In genomic region chr14:55705651-55706340, GRCh38 we compare ENCODE assay signal across 15 cellular contexts.
DNase-seq lines count a peak whose midpoint lies in the region; ATAC-seq and TF ChIP-seq lines count a peak whose summit lies in the region.
"Had no signal": no experiment of that assay in that cellular context is flagged by ENCODE, and none has a peak within 500 bp of the region (broad histone marks: within the 10 kb centered on the region; RNA-seq: fewer than 3 reads in every experiment).

No MANE protein-coding gene starts in this region.

- no peaks in the 10 kb centered on the region for H4K20me1 ChIP-seq in hepatocyte (ENCODE audit: insufficient read depth, poor library complexity, severe bottlenecking)

- H2BK5ac ChIP-seq in mesendoderm (ENCODE audit: low read length): no peak overlapping the region

- no peak overlapping the region for H2BK120ac ChIP-seq in mesendoderm (ENCODE audit: low read depth, low read length)

- no peaks in the 10 kb centered on the region for H3K9me3 ChIP-seq in hepatocyte (ENCODE audit: low read depth)
- H3K9me3 ChIP-seq: ascending aorta, neutrophil had no signal

- no peak overlapping the region for H3K56ac ChIP-seq in mesendoderm (ENCODE audit: low read length)

- H2AK5ac ChIP-seq in mesendoderm (ENCODE audit: low read length): no peak overlapping the region

- H3K27me3 ChIP-seq in hepatocyte: no peaks in the 10 kb centered on the region
- H3K27me3 ChIP-seq in mesendoderm (ENCODE audit: insufficient read depth, low read length, poor library complexity): no peaks in the 10 kb centered on the region
- H3K27me3 ChIP-seq: ascending aorta, neutrophil had no signal

- no peak for TF ChIP-seq CTCF in hepatocyte (IDR thresholded peaks at IDR 0.05; ENCODE audit: poor library complexity)

- H2AFZ ChIP-seq in hepatocyte: no peak overlapping the region

- H3K9ac ChIP-seq in mesendoderm (ENCODE audit: low read length): no peak overlapping the region

- no peak overlapping the region for H4K8ac ChIP-seq in mesendoderm (ENCODE audit: low read depth, low read length)

- H3K79me2 ChIP-seq in hepatocyte: no peaks in the 10 kb centered on the region
- H3K79me2 ChIP-seq in mesendoderm (ENCODE audit: control insufficient read depth, insufficient read depth, low read length): no peaks in the 10 kb centered on the region

- 58% methylated on average over 5 of the region's 5 CpGs for WGBS in hepatocyte (ENCODE audit: low lambda C conversion rate, missing lambda C conversion rate)
- WGBS in mesendoderm (ENCODE audit: extremely low coverage, insufficient coverage, low lambda C conversion rate): no CpG with 5 or more reads among the region's 5 CpGs

- H2BK15ac ChIP-seq in mesendoderm (replicated peaks; ENCODE audit: low read depth): no peak overlapping the region

- H4K5ac ChIP-seq in mesendoderm (ENCODE audit: low read length): no peak overlapping the region

- no peaks in the 10 kb centered on the region for H3K9me2 ChIP-seq in hepatocyte (replicated peaks; ENCODE audit: insufficient read depth)

- H3K4me1 ChIP-seq in hepatocyte (ENCODE audit: insufficient read depth): peaks cover 6% of the 10 kb centered on the region
- no peaks in the 10 kb centered on the region for H3K4me1 ChIP-seq in mesendoderm (ENCODE audit: control insufficient read depth, low read depth, low read length)
- H3K4me1 ChIP-seq: ascending aorta had no signal

- ATAC-seq in HG03432 (IDR thresholded peaks at IDR 0.05; ENCODE audit: unreplicated experiment): no peak

- peak overlapping the region; percentile 78 for H3K27ac ChIP-seq in hepatocyte
- H3K27ac ChIP-seq in mesendoderm (ENCODE audit: low read depth, low read length): no peak overlapping the region
- H3K27ac ChIP-seq: ascending aorta, neutrophil had no signal

- no peak overlapping the region for H3K4me2 ChIP-seq in hepatocyte
- no peak overlapping the region for H3K4me2 ChIP-seq in mesendoderm (ENCODE audit: low read length)

- H3K23ac ChIP-seq in mesendoderm (ENCODE audit: low read length): no peak overlapping the region

- H3K36me3 ChIP-seq in hepatocyte (replicated peaks; ENCODE audit: insufficient read depth, low read depth) (no peaks in the 10 kb centered on the region), mesendoderm (ENCODE audit: control insufficient read depth, insufficient read depth, low read length) (no peaks in the 10 kb centered on the region)
- H3K36me3 ChIP-seq: neutrophil had no signal

- H3K18ac ChIP-seq in mesendoderm (ENCODE audit: low read length): no peak overlapping the region

- no peaks in the 10 kb centered on the region for H3K79me1 ChIP-seq in mesendoderm (ENCODE audit: low read length)

- H3K4ac ChIP-seq in mesendoderm (ENCODE audit: low read depth, low read length): no peak overlapping the region

- DNase-seq in COR-L47 (lab: John Stamatoyannopoulos, UW): peak; percentile 79
- peak; percentile 86 for DNase-seq in NCI-H1436 treated with DMSO at 0.1 percent for 48 hours (lab: John Stamatoyannopoulos, UW)
- DNase-seq in NCI-H748 treated with DMSO at 0.1 percent for 48 hours (lab: John Stamatoyannopoulos, UW): peak; percentile 48
- peak; percentile 71 for DNase-seq in hepatocyte (ENCODE audit: low spot score)
- no peak for DNase-seq in NCI-H446 treated with DMSO at 0.1 percent for 48 hours (lab: John Stamatoyannopoulos, UW)
- DNase-seq in mesendoderm: no peak
- no peak for DNase-seq in activated naive CD4-positive, alpha-beta T cell treated with Interleukin-2 at 50 U/mL for 16 hours
- DNase-seq: activated B cell treated with CpG ODN at 0.5 μM for 24 hours; effector memory CD4-positive, alpha-beta T cell; glutamatergic neuron; Right ventricle myocardium superior; stimulated activated CD4-positive, alpha-beta T cell treated with anti-CD3 and anti-CD28 coated beads, Interleukin-12 subunit alpha, Interleukin-12 subunit beta, amount 100 ng/mL, for 4 hours had no signal

- H3K4me3 ChIP-seq in hepatocyte (no peak overlapping the region), mesendoderm (ENCODE audit: low read length) (no peak overlapping the region)
- H3K4me3 ChIP-seq: ascending aorta had no signal

Comparison
In these comparisons a context has a peak if more than half of its experiments do, and no peak if none do; other contexts are left out.
1. DNase-seq: peak in COR-L47 (single experiment), NCI-H1436 treated with DMSO at 0.1 percent for 48 hours (single experiment), NCI-H748 treated with DMSO at 0.1 percent for 48 hours (single experiment) and hepatocyte (single experiment); none in NCI-H446 treated with DMSO at 0.1 percent for 48 hours (single experiment), mesendoderm (single experiment) and activated naive CD4-positive, alpha-beta T cell treated with Interleukin-2 at 50 U/mL for 16 hours (single experiment).